7 cellular contexts compared by ENCODE assay signal in the genomic region with DNA sequence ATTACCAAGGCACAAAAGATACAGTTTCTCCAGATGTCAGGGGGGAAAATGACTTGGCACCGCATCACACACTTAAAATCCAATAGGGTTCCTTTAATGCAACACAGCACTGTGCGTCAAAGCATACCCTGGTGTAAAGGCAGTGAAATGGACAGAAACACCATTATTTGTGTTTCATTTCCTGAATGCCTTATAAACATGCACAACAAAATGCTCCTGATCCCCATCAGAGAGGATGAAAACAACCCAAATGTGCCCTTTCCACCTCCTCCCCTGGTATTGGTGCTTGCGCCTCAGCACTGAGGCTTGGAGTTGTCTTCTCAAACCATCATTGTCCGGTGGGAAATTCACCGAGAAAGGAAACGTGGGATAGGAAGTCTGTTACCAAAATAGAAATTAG. TPM values are rescaled to one million over a fixed set of nuclear protein-coding genes. Genes with fewer than 3 reads are reported as not detected.
A peak's percentile ranks its signal among the peaks of the same experiment; 100 is the strongest.
DNase-seq lines count a peak whose midpoint lies in the region; ATAC-seq, FAIRE-seq and TF ChIP-seq lines count a peak whose summit lies in the region.

No MANE protein-coding gene starts in this region.

- no peak for TF ChIP-seq CTCF in GM06990 (IDR thresholded peaks at IDR 0.05; ENCODE audit: insufficient read depth, low read length, poor library complexity, severe bottlenecking)
- no peak for TF ChIP-seq CTCF in astrocyte of the spinal cord (IDR thresholded peaks at IDR 0.05; ENCODE audit: low read depth, low read length)

- no peak for FAIRE-seq in RCC 7860 (lab: Jason Lieb, UNC)

- H3K4me3 ChIP-seq in GM06990 (replicated peaks; ENCODE audit: low read depth, low read length) (peak overlapping the region; percentile 94), astrocyte of the spinal cord (ENCODE audit: low read depth, low read length) (peak overlapping the region; percentile 75)

- peaks cover 53 to 88% of the 10 kb centered on the region in 2 donors for H3K4me1 Mint-ChIP-seq in immature natural killer cell
- H3K4me1 Mint-ChIP-seq in stimulated activated naive B cell treated with anti-CD40 and anti-IgM and Interleukin-4, amounts not matched to agents 10 μg/mL and 1 μg/mL and 100 μg/mL, for 72 hours, result peaks cover 18 to 43% of the 10 kb centered on the region in 2 donors

- H3K27me3 Mint-ChIP-seq in immature natural killer cell (ENCODE audit: low read depth in 3 of 3), result peaks cover 4 to 7% (median 5%) of the 10 kb centered on the region in 3 donors
- no peaks in the 10 kb centered on the region for H3K27me3 Mint-ChIP-seq in stimulated activated naive B cell treated with anti-CD40 and anti-IgM and Interleukin-4, amounts not matched to agents 10 μg/mL and 1 μg/mL and 100 μg/mL, for 72 hours

- no peak for DNase-seq in GM06990 (ENCODE audit: extremely low read depth, insufficient read length)
- DNase-seq in NAMALWA (ENCODE audit: low spot score), result peak; percentile 74
- DNase-seq in astrocyte of the spinal cord (ENCODE audit: low read depth, low spot score), result peak; percentile 59
- DNase-seq in immature natural killer cell, result peak; percentile 9 to 22 (median 17)
- DNase-seq in stimulated activated naive B cell treated with anti-CD40 and anti-IgM and Interleukin-4, amounts not matched to agents 10 μg/mL and 1 μg/mL and 100 μg/mL, for 72 hours, result no peak
- no peak for DNase-seq in RCC 7860 (ENCODE audit: low spot score)
- no peak for DNase-seq in occipital lobe (lab: John Stamatoyannopoulos, UW)

- H3K36me3 Mint-ChIP-seq in immature natural killer cell, result peaks cover 0 to 4% (median 0%) of the 10 kb centered on the region in 3 donors
- H3K36me3 Mint-ChIP-seq in stimulated activated naive B cell treated with anti-CD40 and anti-IgM and Interleukin-4, amounts not matched to agents 10 μg/mL and 1 μg/mL and 100 μg/mL, for 72 hours, result peaks cover 6 to 9% of the 10 kb centered on the region in 2 donors

- H3K4me3 Mint-ChIP-seq in immature natural killer cell, result peak overlapping the region; percentile 93 to 98 (median 95)
- H3K4me3 Mint-ChIP-seq in stimulated activated naive B cell treated with anti-CD40 and anti-IgM and Interleukin-4, amounts not matched to agents 10 μg/mL and 1 μg/mL and 100 μg/mL, for 72 hours, result peak overlapping the region; percentile 94 to 98

- H3K9me3 Mint-ChIP-seq in immature natural killer cell, result no peaks in the 10 kb centered on the region
- H3K9me3 Mint-ChIP-seq in stimulated activated naive B cell treated with anti-CD40 and anti-IgM and Interleukin-4, amounts not matched to agents 10 μg/mL and 1 μg/mL and 100 μg/mL, for 72 hours, result peaks cover 0 to 1% of the 10 kb centered on the region in 2 donors

- in situ Hi-C loops in astrocyte of the spinal cord (cut with HindIII; ENCODE audit: low sequenced_read_pairs), result no loop called here

- H3K36me3 ChIP-seq in GM06990 (ENCODE audit: control insufficient read depth, insufficient read depth, low read length), result no peaks in the 10 kb centered on the region

- H3K27ac Mint-ChIP-seq in immature natural killer cell, result peak overlapping the region; percentile 92 to 99 (median 98)
- peak overlapping the region; percentile 98 for H3K27ac Mint-ChIP-seq in stimulated activated naive B cell treated with anti-CD40 and anti-IgM and Interleukin-4, amounts not matched to agents 10 μg/mL and 1 μg/mL and 100 μg/mL, for 72 hours

- peak in 1 of 2 donors; percentile 17 for ATAC-seq in stimulated activated naive B cell treated with anti-CD40 and anti-IgM and Interleukin-4, amounts not matched to agents 10 μg/mL and 1 μg/mL and 100 μg/mL, for 72 hours (replicated peaks)

- no peaks in the 10 kb centered on the region for H3K27me3 ChIP-seq in GM06990 (replicated peaks; ENCODE audit: control insufficient read depth, insufficient read depth, low read length)

RNA-seq across cellular contexts. Expression of gene CDC27, which starts 0.8 kb away (rescaled TPM):
- polyA plus RNA-seq in immature natural killer cell, result 10 to 100 TPM; 50.3 to 98.5 (median 71.1) TPM
- total RNA-seq in occipital lobe, result 168 TPM

RNA-seq across cellular contexts. Expression of gene MYL4, which starts 20.9 kb away (rescaled TPM):
- under 1 TPM in 1 of 3 donors, not detected in 2; 0.39 TPM for polyA plus RNA-seq in immature natural killer cell
- 4.2 TPM for total RNA-seq in occipital lobe

Comparison
In these comparisons a context has a peak if more than half of its experiments do, and no peak if none do; other contexts are left out.
1. DNase-seq: peak in NAMALWA (single experiment), astrocyte of the spinal cord (single experiment) and immature natural killer cell (3 of 3); none in GM06990 (single experiment), stimulated activated naive B cell treated with anti-CD40 and anti-IgM and Interleukin-4, amounts not matched to agents 10 μg/mL and 1 μg/mL and 100 μg/mL, for 72 hours (single experiment), RCC 7860 (single experiment) and occipital lobe (single experiment).